ENCODE assay signal across 15 cellular contexts in genomic region chr2:69034845-69035244, GRCh38. TPM values are rescaled to one million over a fixed set of nuclear protein-coding genes. Genes with fewer than 3 reads are reported as not detected.
DNase-seq lines count a peak whose midpoint lies in the region; ATAC-seq and TF ChIP-seq lines count a peak whose summit lies in the region.
"Had no signal": no experiment of that assay in that cellular context is flagged by ENCODE, and none has a peak within 500 bp of the region (broad histone marks: within the 10 kb centered on the region; RNA-seq: fewer than 3 reads in every experiment).

No MANE protein-coding gene starts in this region.

- no peak overlapping the region for H2AFZ ChIP-seq in smooth muscle cell (ENCODE audit: low read depth)
- H2AFZ ChIP-seq: GM23248 had no signal

- no peak overlapping the region for H3K4me3 Mint-ChIP-seq in MCF 10A (ENCODE audit: unreplicated experiment)
- no peak overlapping the region for H3K4me3 Mint-ChIP-seq in activated T-helper 17 cell treated with anti-CD3 and anti-CD28 coated beads, Interleukin-2, amount 50 U/mL, for 72 hours
- H3K4me3 Mint-ChIP-seq: CD4-positive, CD25-positive, alpha-beta regulatory T cell; IgD-negative memory B cell had no signal

- WGBS in smooth muscle cell (ENCODE audit: low lambda C conversion rate) = 90% methylated on average over 3 of the region's 3 CpGs

- no peak for TF ChIP-seq POLR2A in breast epithelium (IDR thresholded peaks at IDR 0.05)

- H3K4me1 ChIP-seq in breast epithelium (peaks cover 0 to 6% of the 10 kb centered on the region in 2 donors), smooth muscle cell (ENCODE audit: low read depth) (peaks cover 36% of the 10 kb centered on the region)

- peak; percentile 29 for ATAC-seq in esophagus mucosa
- no peak for ATAC-seq in activated T-helper 17 cell treated with anti-CD3 and anti-CD28 coated beads, Interleukin-2, amount 50 U/mL, for 72 hours (replicated peaks)
- no peak for ATAC-seq in GM21381 (IDR thresholded peaks at IDR 0.05; ENCODE audit: unreplicated experiment)

- peaks cover 100% of the 10 kb centered on the region for H3K79me2 ChIP-seq in smooth muscle cell (ENCODE audit: low read depth)

- TF ChIP-seq CTCF in breast epithelium (IDR thresholded peaks at IDR 0.05) (no peak), MCF 10A (IDR thresholded peaks at IDR 0.05; ENCODE audit: unreplicated experiment) (no peak), smooth muscle cell (IDR thresholded peaks at IDR 0.05; ENCODE audit: borderline replicate concordance, insufficient read depth, poor library complexity, severe bottlenecking) (no peak)

- H3K36me3 ChIP-seq in breast epithelium (no peaks in the 10 kb centered on the region), smooth muscle cell (ENCODE audit: low read depth) (no peaks in the 10 kb centered on the region)
- H3K36me3 ChIP-seq: BLaER1 treated with 17β-estradiol and CSF1 and Interleukin-3, amounts not matched to agents 10 nM and 100 nM had no signal

- H3K9me3 ChIP-seq in breast epithelium (no peaks in the 10 kb centered on the region), smooth muscle cell (replicated peaks; ENCODE audit: low read depth) (no peaks in the 10 kb centered on the region)
- H3K9me3 ChIP-seq: BLaER1 treated with 17β-estradiol and CSF1 and Interleukin-3, amounts not matched to agents 10 nM and 100 nM had no signal

- no peaks in the 10 kb centered on the region for H3K4me1 Mint-ChIP-seq in MCF 10A (ENCODE audit: insufficient read depth, unreplicated experiment)
- no peaks in the 10 kb centered on the region for H3K4me1 Mint-ChIP-seq in activated T-helper 17 cell treated with anti-CD3 and anti-CD28 coated beads, Interleukin-2, amount 50 U/mL, for 72 hours
- H3K4me1 Mint-ChIP-seq: CD4-positive, CD25-positive, alpha-beta regulatory T cell; IgD-negative memory B cell had no signal

- no peak overlapping the region for H3K27ac Mint-ChIP-seq in MCF 10A (ENCODE audit: low read depth, unreplicated experiment)
- no peak overlapping the region for H3K27ac Mint-ChIP-seq in activated T-helper 17 cell treated with anti-CD3 and anti-CD28 coated beads, Interleukin-2, amount 50 U/mL, for 72 hours
- H3K27ac Mint-ChIP-seq: CD4-positive, CD25-positive, alpha-beta regulatory T cell; IgD-negative memory B cell had no signal

- H3K9ac ChIP-seq in smooth muscle cell (ENCODE audit: low read depth) = no peak overlapping the region
- H3K9ac ChIP-seq: BLaER1 treated with 17β-estradiol and CSF1 and Interleukin-3, amounts not matched to agents 10 nM and 100 nM; GM23248 had no signal

- POLR2A ChIA-PET in MCF 10A (lab: Yijun Ruan, JAX) = no interaction called here

- no peaks in the 10 kb centered on the region for H3K27me3 ChIP-seq in breast epithelium
- H3K27me3 ChIP-seq in smooth muscle cell (ENCODE audit: low read depth) = no peaks in the 10 kb centered on the region
- H3K27me3 ChIP-seq: BLaER1 treated with 17β-estradiol and CSF1 and Interleukin-3, amounts not matched to agents 10 nM and 100 nM had no signal

- DNase-seq in breast epithelium (ENCODE audit: low spot score in 2 of 2) (no peak), MCF 10A (ENCODE audit: unreplicated experiment) (no peak), smooth muscle cell (lab: John Stamatoyannopoulos, UW; ENCODE audit: unreplicated experiment) (no peak), NCI-H446 treated with DMSO at 0.1 percent for 48 hours (lab: John Stamatoyannopoulos, UW) (no peak)
- DNase-seq: 8988T; CD4-positive, CD25-positive, alpha-beta regulatory T cell; DMS53; GF-D8; GM23248 had no signal

- no peaks in the 10 kb centered on the region for H3K9me3 Mint-ChIP-seq in MCF 10A (ENCODE audit: unreplicated experiment)
- H3K9me3 Mint-ChIP-seq in activated T-helper 17 cell treated with anti-CD3 and anti-CD28 coated beads, Interleukin-2, amount 50 U/mL, for 72 hours = no peaks in the 10 kb centered on the region
- H3K9me3 Mint-ChIP-seq: IgD-negative memory B cell had no signal

- no peaks in the 10 kb centered on the region for H3K36me3 Mint-ChIP-seq in MCF 10A (ENCODE audit: insufficient read depth, unreplicated experiment)
- H3K36me3 Mint-ChIP-seq in activated T-helper 17 cell treated with anti-CD3 and anti-CD28 coated beads, Interleukin-2, amount 50 U/mL, for 72 hours (ENCODE audit: low read depth) = no peaks in the 10 kb centered on the region
- H3K36me3 Mint-ChIP-seq: CD4-positive, CD25-positive, alpha-beta regulatory T cell; IgD-negative memory B cell had no signal

- no peaks in the 10 kb centered on the region for H3K27me3 Mint-ChIP-seq in MCF 10A (ENCODE audit: insufficient read depth, unreplicated experiment)
- peaks cover 36% of the 10 kb centered on the region for H3K27me3 Mint-ChIP-seq in activated T-helper 17 cell treated with anti-CD3 and anti-CD28 coated beads, Interleukin-2, amount 50 U/mL, for 72 hours

- no peak overlapping the region for H3K4me2 ChIP-seq in smooth muscle cell
- H3K4me2 ChIP-seq: BLaER1 treated with 17β-estradiol and CSF1 and Interleukin-3, amounts not matched to agents 10 nM and 100 nM had no signal

- no TSS peak for BruUV-seq in MCF 10A (replicated peaks; lab: Mats Ljungman, UMichigan)

- H3K4me3 ChIP-seq in breast epithelium = no peak overlapping the region
- no peak overlapping the region for H3K4me3 ChIP-seq in smooth muscle cell
- H3K4me3 ChIP-seq: BLaER1 treated with 17β-estradiol and CSF1 and Interleukin-3, amounts not matched to agents 10 nM and 100 nM; GM23248 had no signal

- CTCF ChIA-PET in MCF 10A (lab: Yijun Ruan, JAX) = interaction anchor here (0.7 kb wide), 1 partner anchor 1623 kb away, joined by 3 read pairs; no protein-coding TSS in a partner anchor

- peaks cover 100% of the 10 kb centered on the region for H4K20me1 ChIP-seq in smooth muscle cell (ENCODE audit: low read depth)
- H4K20me1 ChIP-seq: BLaER1 treated with 17β-estradiol and CSF1 and Interleukin-3, amounts not matched to agents 10 nM and 100 nM had no signal

- H3K27ac ChIP-seq in breast epithelium = peak overlapping the region; percentile 46 to 70
- peak overlapping the region; percentile 70 for H3K27ac ChIP-seq in smooth muscle cell (ENCODE audit: low read depth)
- H3K27ac ChIP-seq: BLaER1 treated with 17β-estradiol and CSF1 and Interleukin-3, amounts not matched to agents 10 nM and 100 nM had no signal

- intact Hi-C loops in breast epithelium (cut with DNase I; ENCODE audit: low total_unique reads) = no loop called here
- intact Hi-C loops in MCF 10A (cut with micrococcal nuclease) = no loop called here

- H3F3A ChIP-seq in smooth muscle cell (ENCODE audit: low read depth) = peaks cover 3% of the 10 kb centered on the region

RNA-seq across cellular contexts. Expression of gene ANTXR1, which starts 21.9 kb away (rescaled TPM):
- total RNA-seq in breast epithelium = 10 to 100 TPM; 52.7 to 72.8 (median 68.8) TPM
- total RNA-seq in MCF 10A (2022) = 33.1 and 33.8 TPM in 2 replicates
- 13.9 TPM for total RNA-seq in esophagus mucosa
- total RNA-seq in smooth muscle cell = 292 and 302 TPM in 2 replicates
- polyA plus RNA-seq in smooth muscle cell = 230 and 309 TPM in 2 replicates
- under 1 TPM in 1 of 2 donors, not detected in 1; 0.11 TPM for total RNA-seq in activated T-helper 17 cell treated with anti-CD3 and anti-CD28 coated beads, Interleukin-2, amount 50 U/mL, for 72 hours
- total RNA-seq: CD4-positive, CD25-positive, alpha-beta regulatory T cell; HT-29 had no signal
- polyA plus RNA-seq: CD4-positive, CD25-positive, alpha-beta regulatory T cell; IgD-negative memory B cell had no signal

Comparison
In these comparisons a context has a peak if more than half of its experiments do, and no peak if none do; other contexts are left out.
1. RNA of gene ANTXR1, which starts 21.9 kb away (total RNA-seq): 292 to 302 TPM in smooth muscle cell, 52.7 to 72.8 TPM in breast epithelium, 33.1 to 33.8 TPM in MCF 10A and 13.9 TPM in esophagus mucosa (single experiment); 0.11 TPM in activated T-helper 17 cell treated with anti-CD3 and anti-CD28 coated beads, Interleukin-2, amount 50 U/mL, for 72 hours; every median in the first group is over 10 times any median in the second.